Comparison of ENCODE assay signal across 28 cellular contexts in genomic region chr1:3495776-3496745, GRCh38. TPM values are rescaled to one million over a fixed set of nuclear protein-coding genes. Genes with fewer than 3 reads are reported as not detected.
A peak's percentile ranks its signal among the peaks of the same experiment; 100 is the strongest.
DNase-seq lines count a peak whose midpoint lies in the region; ATAC-seq and TF ChIP-seq lines count a peak whose summit lies in the region.
"Had no signal": no experiment of that assay in that cellular context is flagged by ENCODE, and none has a peak within 500 bp of the region (broad histone marks: within the 10 kb centered on the region; RNA-seq: fewer than 3 reads in every experiment).

No MANE protein-coding gene starts in this region.

- POLR2A ChIA-PET in OCI-LY7 (lab: Charles Lee), result no interaction called here

- intact Hi-C loops in OCI-LY7 (cut with micrococcal nuclease; ENCODE audit: unreplicated experiment), result loop anchor here (10.0 kb wide), 1 partner anchor 69 kb away; no protein-coding TSS in a partner anchor

- peak overlapping the region; percentile 71 for H3K4me2 ChIP-seq in BLaER1
- no peak overlapping the region for H3K4me2 ChIP-seq in mesenchymal stem cell (ENCODE audit: low read length, poor library complexity, severe bottlenecking)
- H3K4me2 ChIP-seq in OCI-LY7 (ENCODE audit: low read length), result no peak overlapping the region

- H3K4me3 ChIP-seq in BLaER1 (no peak overlapping the region), adipocyte (ENCODE audit: low read length) (no peak overlapping the region), mesenchymal stem cell (ENCODE audit: insufficient read depth in 1 of 2, low read depth in 1 of 2, low read length in 2 of 2) (no peak overlapping the region), OCI-LY7 (ENCODE audit: low read depth, low read length, poor library complexity, severe bottlenecking) (no peak overlapping the region)
- H3K4me3 ChIP-seq: body of pancreas, tibial nerve had no signal

- no peak overlapping the region for H4K8ac ChIP-seq in mesenchymal stem cell (ENCODE audit: low read length)

- H2BK12ac ChIP-seq in mesenchymal stem cell (ENCODE audit: low read length in 2 of 2), result no peak overlapping the region

- H3K9me3 ChIP-seq in BLaER1, result no peaks in the 10 kb centered on the region
- H3K9me3 ChIP-seq in adipocyte (ENCODE audit: control insufficient read depth, low read length), result no peaks in the 10 kb centered on the region
- H3K9me3 ChIP-seq in mesenchymal stem cell (ENCODE audit: control insufficient read depth, low read length), result no peaks in the 10 kb centered on the region
- no peaks in the 10 kb centered on the region for H3K9me3 ChIP-seq in OCI-LY7 (ENCODE audit: low read length)
- H3K9me3 ChIP-seq: BE2C, body of pancreas, tibial nerve had no signal

- H2BK120ac ChIP-seq in mesenchymal stem cell (ENCODE audit: low read depth, low read length), result no peak overlapping the region

- H2BK5ac ChIP-seq in mesenchymal stem cell (ENCODE audit: low read depth, low read length, poor library complexity, severe bottlenecking), result peak overlapping the region; percentile 45

- H3K4me1 ChIP-seq in BLaER1, result peaks cover 74% of the 10 kb centered on the region
- no peaks in the 10 kb centered on the region for H3K4me1 ChIP-seq in adipocyte (ENCODE audit: control insufficient read depth, insufficient read depth, low read length)
- H3K4me1 ChIP-seq in mesenchymal stem cell (ENCODE audit: control insufficient read depth, insufficient read depth, low read depth, low read length), result peaks cover 40% of the 10 kb centered on the region
- H3K4me1 ChIP-seq in OCI-LY7 (ENCODE audit: insufficient read depth, low read length, poor library complexity, severe bottlenecking), result no peaks in the 10 kb centered on the region
- H3K4me1 ChIP-seq: BE2C had no signal

- peak; percentile 91 for DNase-seq in HK-2 (ENCODE audit: unreplicated experiment)
- DNase-seq in adipocyte (ENCODE audit: low read depth), result peak; percentile 33
- DNase-seq in mesenchymal stem cell, result no peak
- DNase-seq in OCI-LY7 (ENCODE audit: low spot score), result no peak
- no peak for DNase-seq in putamen (ENCODE audit: low spot score)
- DNase-seq: activated CD4-positive, alpha-beta T cell treated with anti-CD3 and anti-CD28 coated beads for 36 hours; activated CD8-positive, alpha-beta memory T cell treated with anti-CD3 and anti-CD28 coated beads for 24 hours; activated gamma-delta T cell treated with Interleukin-2 at 50 U/mL for 16 hours; activated T-cell treated with anti-CD3 and anti-CD28 coated beads, Interleukin-2, amount 50 U/mL, for 4 hours; BE2C; body of pancreas; cerebellar nuclear complex; DND-41; islet precursor cell; midbrain; naive thymus-derived CD8-positive, alpha-beta T cell; NCI-H1092 treated with DMSO at 0.1 percent for 48 hours; NCI-H1930; NCI-H69; occipital lobe; small intestine; stimulated activated CD4-positive, alpha-beta T cell treated with anti-CD3 and anti-CD28 coated beads, Interleukin-1b, Interleukin-23, amount 100 ng/mL, for 48 hours; T-helper 2 cell had no signal

- H3K4ac ChIP-seq in mesenchymal stem cell (ENCODE audit: low read depth in 1 of 2, low read length in 2 of 2), result no peak overlapping the region

- H3K23ac ChIP-seq in mesenchymal stem cell (ENCODE audit: low read length in 2 of 2), result no peak overlapping the region

- no peak overlapping the region for H4K91ac ChIP-seq in mesenchymal stem cell (ENCODE audit: low read length)

- no TSS peak for BruUV-seq in OCI-LY7 (replicated peaks; lab: Mats Ljungman, UMichigan)

- H2AK5ac ChIP-seq in mesenchymal stem cell (ENCODE audit: low read length, severe bottlenecking), result no peak overlapping the region

- WGBS in mesenchymal stem cell, result 82% methylated on average over 32 of the region's 36 CpGs

- H4K20me1 ChIP-seq in BLaER1, result peaks cover 94% of the 10 kb centered on the region
- H4K20me1 ChIP-seq in OCI-LY7 (ENCODE audit: insufficient read depth, low read length), result no peaks in the 10 kb centered on the region

- no peak overlapping the region for H2AFZ ChIP-seq in mesenchymal stem cell (ENCODE audit: low read depth, low read length)
- H2AFZ ChIP-seq in OCI-LY7 (ENCODE audit: low read length), result no peak overlapping the region

- peak overlapping the region; percentile 50 for H3K9ac ChIP-seq in BLaER1
- H3K9ac ChIP-seq in adipocyte (ENCODE audit: low read length), result no peak overlapping the region
- H3K9ac ChIP-seq in mesenchymal stem cell (ENCODE audit: low read length), result no peak overlapping the region

- no peak overlapping the region for H3K27ac ChIP-seq in BLaER1
- H3K27ac ChIP-seq in mesenchymal stem cell (ENCODE audit: low read length, poor library complexity, severe bottlenecking), result no peak overlapping the region
- H3K27ac ChIP-seq in OCI-LY7 (ENCODE audit: low read depth, low read length, poor library complexity, severe bottlenecking), result no peak overlapping the region
- H3K27ac ChIP-seq: body of pancreas, tibial nerve had no signal

- H3K79me2 ChIP-seq in OCI-LY7 (ENCODE audit: insufficient read depth, low read depth, low read length), result no peaks in the 10 kb centered on the region

- H3K79me1 ChIP-seq in mesenchymal stem cell (replicated peaks; ENCODE audit: low read length, poor library complexity, severe bottlenecking), result no peaks in the 10 kb centered on the region

- no peak overlapping the region for H3K14ac ChIP-seq in mesenchymal stem cell (ENCODE audit: low read length in 2 of 2)

- no peak overlapping the region for H2BK15ac ChIP-seq in mesenchymal stem cell (ENCODE audit: low read depth, poor library complexity, severe bottlenecking)

- no peak for TF ChIP-seq CTCF in OCI-LY7 (conservative IDR thresholded peaks at IDR 0.05; ENCODE audit: low read length)

- CTCF ChIA-PET in OCI-LY7 (lab: Charles Lee; ENCODE audit: unreplicated experiment), result no interaction called here

- no peak for ATAC-seq in GM21717 (IDR thresholded peaks at IDR 0.05; ENCODE audit: unreplicated experiment)
- ATAC-seq in HG02973 (IDR thresholded peaks at IDR 0.05; ENCODE audit: unreplicated experiment), result no peak
- ATAC-seq: activated CD4-positive, alpha-beta T cell treated with anti-CD3 and anti-CD28 coated beads for 36 hours; activated T-cell treated with anti-CD3 and anti-CD28 coated beads, Interleukin-2, amount 50 U/mL, for 4 hours; body of pancreas; naive thymus-derived CD8-positive, alpha-beta T cell; SK-N-SH treated with all-trans-retinoic acid at 6 μM for 48 hours had no signal

- no peaks in the 10 kb centered on the region for H3K9me2 ChIP-seq in OCI-LY7 (ENCODE audit: insufficient read depth, low read length)

- no peak overlapping the region for H3K18ac ChIP-seq in mesenchymal stem cell (ENCODE audit: low read depth in 1 of 2, low read length in 2 of 2)

- H3K36me3 ChIP-seq in BLaER1 (peaks cover 37% of the 10 kb centered on the region), adipocyte (ENCODE audit: control insufficient read depth, insufficient read depth, low read length, severe bottlenecking) (no peaks in the 10 kb centered on the region), mesenchymal stem cell (ENCODE audit: control insufficient read depth in 1 of 2, insufficient read depth in 2 of 2, low read depth in 1 of 2, low read length in 2 of 2) (peaks cover 0 to 17% of the 10 kb centered on the region in 2 experiments), OCI-LY7 (ENCODE audit: insufficient read depth, low read length) (no peaks in the 10 kb centered on the region)
- H3K36me3 ChIP-seq: BE2C had no signal

- H3K27me3 ChIP-seq in BLaER1 (no peaks in the 10 kb centered on the region), adipocyte (replicated peaks; ENCODE audit: control insufficient read depth, insufficient read depth, low read length) (no peaks in the 10 kb centered on the region), mesenchymal stem cell (ENCODE audit: control insufficient read depth in 1 of 2, insufficient read depth in 1 of 2, low read length in 2 of 2) (peaks cover 0 to 15% of the 10 kb centered on the region in 2 experiments)
- H3K27me3 ChIP-seq: BE2C, body of pancreas, tibial nerve had no signal

RNA-seq across cellular contexts. Expression of gene ARHGEF16, which starts 41.6 kb away (rescaled TPM):
- 0.73 TPM for polyA plus RNA-seq in mesenchymal stem cell (2013, experiment 1 of 2)
- 0.49 TPM for polyA plus RNA-seq in mesenchymal stem cell (2013, experiment 2 of 2)
- total RNA-seq in OCI-LY7 (2014; rRNA removed; shearing (Covaris generic)), result not detected in 2 replicates
- total RNA-seq in OCI-LY7 (2022), result not detected in 2 replicates
- total RNA-seq: activated CD4-positive, alpha-beta T cell treated with anti-CD3 and anti-CD28 coated beads for 36 hours; naive thymus-derived CD8-positive, alpha-beta T cell had no signal
- polyA plus RNA-seq: naive thymus-derived CD8-positive, alpha-beta T cell had no signal

Comparison
In these comparisons a context has a peak if more than half of its experiments do, and no peak if none do; other contexts are left out.
1. DNase-seq: peak in HK-2 (single experiment) and adipocyte (single experiment); none in mesenchymal stem cell (single experiment), OCI-LY7 (single experiment) and putamen (single experiment).